Comparison of ENCODE assay signal across 25 cellular contexts in genomic region chr5:124264499-124264898, GRCh38.
DNase-seq lines count a peak whose midpoint lies in the region; ATAC-seq and TF ChIP-seq lines count a peak whose summit lies in the region.
"Had no signal": no experiment of that assay in that cellular context is flagged by ENCODE, and none has a peak within 500 bp of the region (broad histone marks: within the 10 kb centered on the region; RNA-seq: fewer than 3 reads in every experiment).

No MANE protein-coding gene starts in this region.

- intact Hi-C loops in posterior cingulate gyrus (cut with DNase I), result no loop called here

- no peak for ATAC-seq in foreskin keratinocyte
- ATAC-seq: A549, natural killer cell had no signal

- TF ChIP-seq CTCF in 22Rv1 (IDR thresholded peaks at IDR 0.05), result no peak
- TF ChIP-seq CTCF in foreskin keratinocyte (conservative IDR thresholded peaks at IDR 0.05), result no peak

- H3K27ac ChIP-seq in 22Rv1, result peak overlapping the region; percentile 94
- H3K27ac ChIP-seq in foreskin keratinocyte, result no peak overlapping the region
- H3K27ac ChIP-seq: A549, cardiac muscle cell, transverse colon, WERI-Rb-1 had no signal

- no peak for TF ChIP-seq RAD21 in Ishikawa (IDR thresholded peaks at IDR 0.05; ENCODE audit: low read depth)

- TF ChIP-seq EP300 in Ishikawa (IDR thresholded peaks at IDR 0.05; ENCODE audit: borderline replicate concordance), result peak; percentile 53; the same call in 1 of the 2 replicates

- H3K27me3 ChIP-seq in foreskin keratinocyte, result no peaks in the 10 kb centered on the region
- H3K27me3 ChIP-seq: cardiac muscle cell, transverse colon had no signal

- DNase-seq in astrocyte of the hippocampus (ENCODE audit: low read depth, low spot score) (peak; percentile 36), foreskin keratinocyte (peak; percentile 37 to 66), DMS114 treated with DMSO at 0.1 percent for 48 hours (lab: John Stamatoyannopoulos, UW; ENCODE audit: unreplicated experiment) (no peak), posterior cingulate gyrus (no peak), DMS79 (lab: John Stamatoyannopoulos, UW) (no peak), T-helper 9 cell (no peak)
- DNase-seq: activated CD4-positive, alpha-beta T cell treated with anti-CD3 and anti-CD28 coated beads for 48 hours; activated naive CD4-positive, alpha-beta T cell; activated T-cell treated with anti-CD3 and anti-CD28 coated beads, Interleukin-2, amount 50 U/mL, for 24 hours; CD8-positive, alpha-beta memory T cell; cortex of kidney; HCEC 1CT; natural killer cell; NCI-H187; NCI-H2171; NCI-H510A; NK-92 treated with Interleukin-12 subunit alpha and Interleukin-12 subunit beta, amount 100 ng/mL, for 24 hours; PC-9; SHP77; transverse colon had no signal

- peaks cover 3% of the 10 kb centered on the region for H3K4me1 ChIP-seq in foreskin keratinocyte
- H3K4me1 ChIP-seq: A549 had no signal

TF ChIP-seq in Ishikawa, 13 proteins besides CTCF, POLR2A, EP300 and RAD21:
- TF ChIP-seq TCF12 (IDR thresholded peaks at IDR 0.05; ENCODE audit: low read depth), result no peak
- 0 out of 2 replicates have a peak, but pooled peaks have one; percentile 35 for TF ChIP-seq NFIC (IDR thresholded peaks at IDR 0.05)
- no peak for TF ChIP-seq YY1 (IDR thresholded peaks at IDR 0.05; ENCODE audit: low read depth)
- TF ChIP-seq TAF1 (IDR thresholded peaks at IDR 0.05; ENCODE audit: low read depth), result no peak
- peak; percentile 76 for TF ChIP-seq TEAD4 (IDR thresholded peaks at IDR 0.05)
- TF ChIP-seq, protein P1, sequence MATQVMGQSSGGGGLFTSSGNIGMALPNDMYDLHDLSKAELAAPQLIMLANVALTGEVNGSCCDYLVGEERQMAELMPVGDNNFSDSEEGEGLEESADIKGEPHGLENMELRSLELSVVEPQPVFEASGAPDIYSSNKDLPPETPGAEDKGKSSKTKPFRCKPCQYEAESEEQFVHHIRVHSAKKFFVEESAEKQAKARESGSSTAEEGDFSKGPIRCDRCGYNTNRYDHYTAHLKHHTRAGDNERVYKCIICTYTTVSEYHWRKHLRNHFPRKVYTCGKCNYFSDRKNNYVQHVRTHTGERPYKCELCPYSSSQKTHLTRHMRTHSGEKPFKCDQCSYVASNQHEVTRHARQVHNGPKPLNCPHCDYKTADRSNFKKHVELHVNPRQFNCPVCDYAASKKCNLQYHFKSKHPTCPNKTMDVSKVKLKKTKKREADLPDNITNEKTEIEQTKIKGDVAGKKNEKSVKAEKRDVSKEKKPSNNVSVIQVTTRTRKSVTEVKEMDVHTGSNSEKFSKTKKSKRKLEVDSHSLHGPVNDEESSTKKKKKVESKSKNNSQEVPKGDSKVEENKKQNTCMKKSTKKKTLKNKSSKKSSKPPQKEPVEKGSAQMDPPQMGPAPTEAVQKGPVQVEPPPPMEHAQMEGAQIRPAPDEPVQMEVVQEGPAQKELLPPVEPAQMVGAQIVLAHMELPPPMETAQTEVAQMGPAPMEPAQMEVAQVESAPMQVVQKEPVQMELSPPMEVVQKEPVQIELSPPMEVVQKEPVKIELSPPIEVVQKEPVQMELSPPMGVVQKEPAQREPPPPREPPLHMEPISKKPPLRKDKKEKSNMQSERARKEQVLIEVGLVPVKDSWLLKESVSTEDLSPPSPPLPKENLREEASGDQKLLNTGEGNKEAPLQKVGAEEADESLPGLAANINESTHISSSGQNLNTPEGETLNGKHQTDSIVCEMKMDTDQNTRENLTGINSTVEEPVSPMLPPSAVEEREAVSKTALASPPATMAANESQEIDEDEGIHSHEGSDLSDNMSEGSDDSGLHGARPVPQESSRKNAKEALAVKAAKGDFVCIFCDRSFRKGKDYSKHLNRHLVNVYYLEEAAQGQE (IDR thresholded peaks at IDR 0.05; ENCODE audit: low read depth), result no peak
- TF ChIP-seq CEBPB (IDR thresholded peaks at IDR 0.05), result no peak
- no peak for TF ChIP-seq EGR1 (IDR thresholded peaks at IDR 0.05)
- TF ChIP-seq ZBTB7A (IDR thresholded peaks at IDR 0.05; ENCODE audit: low read depth), result no peak
- TF ChIP-seq, protein P2, sequence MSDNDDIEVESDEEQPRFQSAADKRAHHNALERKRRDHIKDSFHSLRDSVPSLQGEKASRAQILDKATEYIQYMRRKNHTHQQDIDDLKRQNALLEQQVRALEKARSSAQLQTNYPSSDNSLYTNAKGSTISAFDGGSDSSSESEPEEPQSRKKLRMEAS (IDR thresholded peaks at IDR 0.05), result no peak
- peak; percentile 57; the same call in 1 of the 2 replicates for TF ChIP-seq FOXM1 (IDR thresholded peaks at IDR 0.05; ENCODE audit: borderline replicate concordance, low read depth)
- TF ChIP-seq, protein P3, sequence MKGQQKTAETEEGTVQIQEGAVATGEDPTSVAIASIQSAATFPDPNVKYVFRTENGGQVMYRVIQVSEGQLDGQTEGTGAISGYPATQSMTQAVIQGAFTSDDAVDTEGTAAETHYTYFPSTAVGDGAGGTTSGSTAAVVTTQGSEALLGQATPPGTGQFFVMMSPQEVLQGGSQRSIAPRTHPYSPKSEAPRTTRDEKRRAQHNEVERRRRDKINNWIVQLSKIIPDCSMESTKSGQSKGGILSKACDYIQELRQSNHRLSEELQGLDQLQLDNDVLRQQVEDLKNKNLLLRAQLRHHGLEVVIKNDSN (IDR thresholded peaks at IDR 0.05), result no peak
TF ChIP-seq in Ishikawa: peak in this region for 3.

Comparison
In these comparisons a context has a peak if more than half of its experiments do, and no peak if none do; other contexts are left out.
1. DNase-seq: peak in astrocyte of the hippocampus (single experiment) and foreskin keratinocyte (2 of 2); none in DMS114 treated with DMSO at 0.1 percent for 48 hours (single experiment), posterior cingulate gyrus (0 of 10), DMS79 (single experiment) and T-helper 9 cell (single experiment).